Comparison of ENCODE assay signal across 9 cellular contexts in the genomic region with DNA sequence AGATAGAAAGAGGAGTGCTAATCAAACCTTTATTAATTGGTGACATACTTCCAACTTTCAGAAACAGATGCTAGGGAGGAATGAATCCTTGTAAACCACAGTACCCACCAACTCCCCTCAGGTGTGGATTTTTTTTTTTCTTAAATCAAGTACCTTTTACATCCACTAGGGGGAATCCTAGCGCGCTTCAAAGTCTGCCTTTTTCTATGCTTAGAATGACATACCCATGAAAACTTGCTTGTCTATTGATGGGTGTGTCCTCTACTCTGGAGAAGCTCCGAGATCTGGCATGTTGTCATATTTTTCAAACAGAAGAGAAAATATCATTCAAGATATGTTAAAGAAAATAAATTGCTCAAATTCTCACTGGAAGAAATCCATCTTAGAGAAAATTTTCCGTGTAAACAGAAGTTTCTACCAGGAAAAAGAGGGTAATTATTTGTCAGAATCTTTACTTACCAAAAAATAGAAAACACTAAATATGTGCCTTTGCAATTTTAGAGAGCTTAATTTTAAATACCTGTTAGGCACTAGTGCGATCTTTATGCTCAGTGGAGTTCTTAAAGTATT. TPM values are rescaled to one million over a fixed set of nuclear protein-coding genes. Genes with fewer than 3 reads are reported as not detected.
DNase-seq lines count a peak whose midpoint lies in the region; ATAC-seq and TF ChIP-seq lines count a peak whose summit lies in the region.
"Had no signal": no experiment of that assay in that cellular context is flagged by ENCODE, and none has a peak within 500 bp of the region (broad histone marks: within the 10 kb centered on the region; RNA-seq: fewer than 3 reads in every experiment).

No MANE protein-coding gene starts in this region.

- peak; percentile 53 for DNase-seq in DMS79 treated with DMSO at 0.1 percent for 48 hours (lab: John Stamatoyannopoulos, UW)
- DNase-seq in DMS79 (lab: John Stamatoyannopoulos, UW): no peak
- peak; percentile 34 for DNase-seq in H4 (ENCODE audit: low spot score)
- DNase-seq in NCI-H146 treated with DMSO at 0.1 percent for 48 hours (lab: John Stamatoyannopoulos, UW; ENCODE audit: unreplicated experiment): peak; percentile 47
- no peak for DNase-seq in WTC11 (ENCODE audit: low spot score)
- peak; percentile 75 for DNase-seq in fibroblast of the aortic adventitia (ENCODE audit: low read depth)
- DNase-seq in ovary: no peak
- no peak for DNase-seq in neuronal stem cell (ENCODE audit: low spot score)

- no peak overlapping the region for H2BK12ac ChIP-seq in neuronal stem cell (ENCODE audit: low read length)

- H3K27me3 Mint-ChIP-seq in WTC11 (ENCODE audit: low read depth): no peaks in the 10 kb centered on the region; the same call in none of the 2 replicates

- H3K4me3 Mint-ChIP-seq in WTC11: no peak overlapping the region

- H3K23ac ChIP-seq in neuronal stem cell (ENCODE audit: low read depth, low read length, poor library complexity): no peak overlapping the region

- TF ChIP-seq CTCF in WTC11 (IDR thresholded peaks at IDR 0.05): peak; percentile 74
- peak; percentile 71 for TF ChIP-seq CTCF in fibroblast of the aortic adventitia (IDR thresholded peaks at IDR 0.05; ENCODE audit: insufficient read depth, low read length)
- peak; percentile 56 to 61 (median 58) for TF ChIP-seq CTCF in ovary (IDR thresholded peaks at IDR 0.05)

- CTCF ChIA-PET in WTC11 (lab: Charles Lee): interaction anchor here (0.7 to 1.2 kb wide), 9 partner anchors 11 to 400 kb away, joined by 3 to 4 read pairs (median 4); no protein-coding TSS in a partner anchor

- no peaks in the 10 kb centered on the region for H3K79me1 ChIP-seq in neuronal stem cell (ENCODE audit: low read depth, low read length)

- no peak overlapping the region for H4K8ac ChIP-seq in neuronal stem cell (ENCODE audit: low read depth, low read length)

- no peaks in the 10 kb centered on the region for H3K4me1 ChIP-seq in ovary (ENCODE audit: insufficient read depth)
- H3K4me1 ChIP-seq in neuronal stem cell (ENCODE audit: control insufficient read depth in 2 of 2, insufficient read depth in 1 of 2, low read depth in 1 of 2, low read length in 2 of 2): no peaks in the 10 kb centered on the region
- H3K4me1 ChIP-seq: BLaER1 had no signal

- H2AK5ac ChIP-seq in neuronal stem cell (ENCODE audit: low read depth, low read length): no peak overlapping the region

- intact Hi-C loops in ovary (cut with DNase I): no loop called here

- no peak overlapping the region for H3K27ac Mint-ChIP-seq in WTC11

- POLR2A ChIA-PET in WTC11 (lab: Charles Lee): no interaction called here

- H3K9me3 Mint-ChIP-seq in WTC11: peaks cover 12% of the 10 kb centered on the region

- no peak overlapping the region for H3K9ac ChIP-seq in neuronal stem cell (ENCODE audit: low read depth, low read length, poor library complexity)
- H3K9ac ChIP-seq: BLaER1 had no signal

- H3K36me3 Mint-ChIP-seq in WTC11: no peaks in the 10 kb centered on the region

- no peak overlapping the region for H4K91ac ChIP-seq in neuronal stem cell (ENCODE audit: low read depth, low read length, poor library complexity)

- H3K27ac ChIP-seq in ovary (no peak overlapping the region), neuronal stem cell (replicated peaks; ENCODE audit: low read length) (no peak overlapping the region)
- H3K27ac ChIP-seq: BLaER1 had no signal

- no peaks in the 10 kb centered on the region for H3K4me1 Mint-ChIP-seq in WTC11

- H2BK120ac ChIP-seq in neuronal stem cell (ENCODE audit: low read depth, low read length): no peak overlapping the region

- no peak for TF ChIP-seq POLR2A in ovary (IDR thresholded peaks at IDR 0.05)

- H2BK15ac ChIP-seq in neuronal stem cell (ENCODE audit: low read length): no peak overlapping the region

- no peaks in the 10 kb centered on the region for H3K9me3 ChIP-seq in ovary
- no peaks in the 10 kb centered on the region for H3K9me3 ChIP-seq in neuronal stem cell (replicated peaks in 1 of 2; ENCODE audit: control insufficient read depth in 2 of 2, insufficient read depth in 1 of 2, low read depth in 1 of 2, low read length in 2 of 2)
- H3K9me3 ChIP-seq: BLaER1 had no signal

- WGBS in ovary, 3 donors: 26 to 29% (median 28%) methylated on average over 5 of the region's 5 CpGs
- WGBS in neuronal stem cell (ENCODE audit: extremely low coverage in 2 of 2, insufficient read length in 2 of 2, insufficient replicate concordance in 1 of 2), 2 donors: no CpG with 5 or more reads among the region's 5 CpGs

- ATAC-seq in WTC11: peak; percentile 78

- H3K27me3 ChIP-seq in ovary: no peaks in the 10 kb centered on the region
- peaks cover 0 to 20% (median 0%) of the 10 kb centered on the region in 3 experiments for H3K27me3 ChIP-seq in neuronal stem cell (ENCODE audit: control insufficient read depth in 3 of 3, insufficient read depth in 3 of 3, low read depth in 1 of 3, low read length in 3 of 3)
- H3K27me3 ChIP-seq: BLaER1 had no signal

- no peak overlapping the region for H2AFZ ChIP-seq in neuronal stem cell (ENCODE audit: low read length)

- H3K4ac ChIP-seq in neuronal stem cell (ENCODE audit: low read length): no peak overlapping the region

- H3K14ac ChIP-seq in neuronal stem cell (ENCODE audit: low read length): no peak overlapping the region

- no peaks in the 10 kb centered on the region for H3K36me3 ChIP-seq in ovary
- H3K36me3 ChIP-seq in neuronal stem cell (replicated peaks in 1 of 2; ENCODE audit: control insufficient read depth in 2 of 2, insufficient read depth in 2 of 2, low read length in 2 of 2): no peaks in the 10 kb centered on the region
- H3K36me3 ChIP-seq: BLaER1 had no signal

- no peak for TF ChIP-seq EP300 in ovary (IDR thresholded peaks at IDR 0.05)

- no peak overlapping the region for H3K4me2 ChIP-seq in neuronal stem cell (ENCODE audit: insufficient read depth, low read length, poor library complexity, severe bottlenecking)
- H3K4me2 ChIP-seq: BLaER1 had no signal

- no peak overlapping the region for H2BK5ac ChIP-seq in neuronal stem cell (ENCODE audit: low read length)

- H3K18ac ChIP-seq in neuronal stem cell (ENCODE audit: low read length): no peak overlapping the region

- no peak overlapping the region for H3K4me3 ChIP-seq in fibroblast of the aortic adventitia (ENCODE audit: low read depth, low read length)
- H3K4me3 ChIP-seq in ovary: no peak overlapping the region
- H3K4me3 ChIP-seq in neuronal stem cell (ENCODE audit: low read length in 2 of 2): no peak overlapping the region
- H3K4me3 ChIP-seq: BLaER1 had no signal

TF ChIP-seq in WTC11, 78 proteins besides CTCF, POLR2A, EP300 and RAD21:
- TF ChIP-seq, protein P1, sequence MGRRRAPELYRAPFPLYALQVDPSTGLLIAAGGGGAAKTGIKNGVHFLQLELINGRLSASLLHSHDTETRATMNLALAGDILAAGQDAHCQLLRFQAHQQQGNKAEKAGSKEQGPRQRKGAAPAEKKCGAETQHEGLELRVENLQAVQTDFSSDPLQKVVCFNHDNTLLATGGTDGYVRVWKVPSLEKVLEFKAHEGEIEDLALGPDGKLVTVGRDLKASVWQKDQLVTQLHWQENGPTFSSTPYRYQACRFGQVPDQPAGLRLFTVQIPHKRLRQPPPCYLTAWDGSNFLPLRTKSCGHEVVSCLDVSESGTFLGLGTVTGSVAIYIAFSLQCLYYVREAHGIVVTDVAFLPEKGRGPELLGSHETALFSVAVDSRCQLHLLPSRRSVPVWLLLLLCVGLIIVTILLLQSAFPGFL (CRISPR knock-in tag; IDR thresholded peaks at IDR 0.05; ENCODE audit: borderline replicate concordance): no peak
- no peak for TF ChIP-seq ZNF317 (CRISPR knock-in tag; IDR thresholded peaks at IDR 0.05; ENCODE audit: borderline replicate concordance, low read depth)

RNA-seq across cellular contexts. Expression of a gene that starts 14.1 kb away (rescaled TPM):
- total RNA-seq in H4 (2014; rRNA removed; shearing (Covaris generic)): 1.6 and 1.9 TPM in 2 replicates
- total RNA-seq in WTC11 (2021) (1.4 to 3.1 TPM (median 2.0 TPM) in 3 replicates), fibroblast of the aortic adventitia (ENCODE audit: low replicate concordance) (4.3 and 6.1 TPM in 2 replicates), ovary (10 to 100 TPM in 6 of 7 donors, 1 to 10 TPM in 1; 9.8 to 33.7 (median 19.5) TPM)
- 10 to 100 TPM in 1 of 2 donors, 1 to 10 TPM in 1; 8.2 to 13.9 TPM for polyA plus RNA-seq in ovary
- 4.4 TPM for polyA plus RNA-seq in neuronal stem cell (2013, experiment 1 of 2)
- polyA plus RNA-seq in neuronal stem cell (2013, experiment 2 of 2): 4.7 TPM

Comparison
In these comparisons a context has a peak if more than half of its experiments do, and no peak if none do; other contexts are left out.
1. DNase-seq: peak in DMS79 treated with DMSO at 0.1 percent for 48 hours (single experiment), H4 (single experiment), NCI-H146 treated with DMSO at 0.1 percent for 48 hours (single experiment) and fibroblast of the aortic adventitia (single experiment); none in DMS79 (single experiment), WTC11 (single experiment), ovary (0 of 5) and neuronal stem cell (single experiment).
2. Peak in every context shown above with its lines, with median percentiles within 50 percentile points of each other: CTCF ChIP-seq.